Comparison of ENCODE assay signal across 20 cellular contexts in genomic region chr3:177676947-177677587, GRCh38.
DNase-seq lines count a peak whose midpoint lies in the region; ATAC-seq, FAIRE-seq and TF ChIP-seq lines count a peak whose summit lies in the region.
"Had no signal": no experiment of that assay in that cellular context is flagged by ENCODE, and none has a peak within 500 bp of the region (broad histone marks: within the 10 kb centered on the region; RNA-seq: fewer than 3 reads in every experiment).

No MANE protein-coding gene starts in this region.

- no peak for TF ChIP-seq EP300 in K562 (IDR thresholded peaks at IDR 0.05; ENCODE audit: low read length)

- BruUV-seq in K562 (replicated peaks; lab: Mats Ljungman, UMichigan): no TSS peak

- peaks cover 0 to 3% (median 0%) of the 10 kb centered on the region in 3 donors for H3K36me3 Mint-ChIP-seq in immature natural killer cell
- H3K36me3 Mint-ChIP-seq: activated naive CD8-positive, alpha-beta T cell had no signal

- POLR2A ChIA-PET in K562 (lab: Yijun Ruan, JAX): no interaction called here

- no peaks in the 10 kb centered on the region for H3K9me3 Mint-ChIP-seq in immature natural killer cell

- H3F3A ChIP-seq in smooth muscle cell (ENCODE audit: low read depth): peaks cover 8% of the 10 kb centered on the region

- no peaks in the 10 kb centered on the region for H3K27me3 ChIP-seq in K562 (ENCODE audit: control insufficient read depth in 2 of 2, insufficient read depth in 2 of 2, low read length in 2 of 2)
- no peaks in the 10 kb centered on the region for H3K27me3 ChIP-seq in smooth muscle cell (ENCODE audit: low read depth)
- H3K27me3 ChIP-seq in gastrocnemius medialis: no peaks in the 10 kb centered on the region
- H3K27me3 ChIP-seq: vagina had no signal

- no peaks in the 10 kb centered on the region for H4K20me1 ChIP-seq in K562 (replicated peaks; ENCODE audit: control insufficient read depth, insufficient read depth, low read length)
- no peaks in the 10 kb centered on the region for H4K20me1 ChIP-seq in smooth muscle cell (ENCODE audit: low read depth)

- in situ Hi-C loops in K562 (cut with MboI): no loop called here
- in situ Hi-C loops in gastrocnemius medialis (cut with MboI; ENCODE audit: low sequenced_read_pairs in 4 of 4): no loop called here

- no peak overlapping the region for H3K27ac Mint-ChIP-seq in immature natural killer cell
- H3K27ac Mint-ChIP-seq: activated naive CD8-positive, alpha-beta T cell; naive thymus-derived CD4-positive, alpha-beta T cell had no signal

- H3K4me3 Mint-ChIP-seq in immature natural killer cell: no peak overlapping the region
- H3K4me3 Mint-ChIP-seq: activated naive CD8-positive, alpha-beta T cell; naive thymus-derived CD4-positive, alpha-beta T cell had no signal

- no peak for FAIRE-seq in K562 (lab: Jason Lieb, UNC)
- FAIRE-seq: endothelial cell of umbilical vein had no signal

- H3K4me1 ChIP-seq in K562 (replicated peaks in 1 of 2; ENCODE audit: control insufficient read depth in 2 of 2, insufficient read depth in 2 of 2, low read length in 2 of 2): peaks cover 5 to 40% of the 10 kb centered on the region in 2 experiments; a peak in 4 of 5 replicates
- peaks cover 11% of the 10 kb centered on the region for H3K4me1 ChIP-seq in smooth muscle cell (ENCODE audit: low read depth)
- peaks cover 15 to 17% of the 10 kb centered on the region in 2 donors for H3K4me1 ChIP-seq in gastrocnemius medialis

- intact Hi-C loops in K562 (cut with micrococcal nuclease): no loop called here
- intact Hi-C loops in gastrocnemius medialis (cut with DNase I; ENCODE audit: low total_unique reads): no loop called here

- ATAC-seq in K562 (no peak), gastrocnemius medialis (no peak)
- ATAC-seq: left cardiac atrium; naive thymus-derived CD4-positive, alpha-beta T cell; Right ventricle myocardium inferior had no signal

- no peak overlapping the region for H3K4me2 ChIP-seq in K562 (ENCODE audit: insufficient read depth, low read length)
- H3K4me2 ChIP-seq in smooth muscle cell: no peak overlapping the region

- H3K9me3 ChIP-seq in K562 (replicated peaks; ENCODE audit: control insufficient read depth, insufficient read depth, low read depth, low read length) (no peaks in the 10 kb centered on the region), smooth muscle cell (replicated peaks; ENCODE audit: low read depth) (no peaks in the 10 kb centered on the region), gastrocnemius medialis (no peaks in the 10 kb centered on the region)
- H3K9me3 ChIP-seq: vagina had no signal

- no peak for TF ChIP-seq CTCF in K562 (IDR thresholded peaks at IDR 0.05 in 2 of 3, conservative IDR thresholded peaks at IDR 0.05 in 1 of 3; ENCODE audit: insufficient read depth in 2 of 3, low read depth in 1 of 3, low read length in 3 of 3)
- TF ChIP-seq CTCF in smooth muscle cell (IDR thresholded peaks at IDR 0.05; ENCODE audit: borderline replicate concordance, insufficient read depth, poor library complexity, severe bottlenecking): no peak
- TF ChIP-seq CTCF in gastrocnemius medialis (IDR thresholded peaks at IDR 0.05 in 4 of 5, conservative IDR thresholded peaks at IDR 0.05 in 1 of 5): no peak

- no peaks in the 10 kb centered on the region for H3K9me1 ChIP-seq in K562 (ENCODE audit: control insufficient read depth, insufficient read depth, low read length)

- no peak overlapping the region for H3K4me3 ChIP-seq in K562
- H3K4me3 ChIP-seq in smooth muscle cell: peak overlapping the region; percentile 12
- H3K4me3 ChIP-seq in gastrocnemius medialis: no peak overlapping the region
- H3K4me3 ChIP-seq: GM23248, vagina had no signal

- no peak for TF ChIP-seq POLR2A in K562 (conservative IDR thresholded peaks at IDR 0.05)
- no peak for TF ChIP-seq POLR2A in gastrocnemius medialis (IDR thresholded peaks at IDR 0.05)

- no peaks in the 10 kb centered on the region for H3K36me3 ChIP-seq in K562 (ENCODE audit: control insufficient read depth, insufficient read depth, low read length)
- no peaks in the 10 kb centered on the region for H3K36me3 ChIP-seq in smooth muscle cell (ENCODE audit: low read depth)
- no peaks in the 10 kb centered on the region for H3K36me3 ChIP-seq in gastrocnemius medialis
- H3K36me3 ChIP-seq: vagina had no signal

- peak; percentile 2 to 32 for DNase-seq in NCI-H2081 (lab: John Stamatoyannopoulos, UW)
- no peak for DNase-seq in NCI-H2081 treated with DMSO at 0.1 percent for 48 hours (lab: John Stamatoyannopoulos, UW)
- DNase-seq in K562 (ENCODE audit: extremely low read depth in 1 of 4, low spot score in 3 of 4): no peak
- peak; percentile 79 for DNase-seq in left kidney (ENCODE audit: low read depth, low spot score)
- DNase-seq in smooth muscle cell (lab: John Stamatoyannopoulos, UW; ENCODE audit: unreplicated experiment): no peak
- DNase-seq in immature natural killer cell: no peak
- no peak for DNase-seq in T1000 (lab: John Stamatoyannopoulos, UW)
- DNase-seq in gastrocnemius medialis: no peak
- DNase-seq: activated CD4-positive, alpha-beta T cell treated with anti-CD3 and anti-CD28 coated beads for 48 hours; activated T-cell treated with anti-CD3 and anti-CD28 coated beads, Interleukin-2, amount 50 U/mL, for 1 hour; GM23248; left cardiac atrium; NCI-H1694 treated with DMSO at 0.1 percent for 48 hours; stimulated activated naive CD4-positive, alpha-beta T cell treated with Interleukin-2 at 50 U/mL for 16 hours; T-helper 9 cell had no signal

- CTCF ChIA-PET in K562 (lab: Yijun Ruan, JAX; ENCODE audit: low intra/inter-chr PET ratio): no interaction called here

- peaks cover 0 to 2% (median 0%) of the 10 kb centered on the region in 3 donors for H3K27me3 Mint-ChIP-seq in immature natural killer cell (ENCODE audit: low read depth in 3 of 3)
- H3K27me3 Mint-ChIP-seq: activated naive CD8-positive, alpha-beta T cell; naive thymus-derived CD4-positive, alpha-beta T cell had no signal

- 42% methylated on average over 6 of the region's 6 CpGs for WGBS in K562 (ENCODE audit: insufficient coverage, low coverage, missing lambda C conversion rate)
- 91% methylated on average over 6 of the region's 6 CpGs for WGBS in smooth muscle cell (ENCODE audit: low lambda C conversion rate)

- no peak for TF ChIP-seq RAD21 in K562 (CRISPR knock-in tag; conservative IDR thresholded peaks at IDR 0.05 in 1 of 2, IDR thresholded peaks at IDR 0.05 in 1 of 2)

- no peak overlapping the region for H2AFZ ChIP-seq in K562 (ENCODE audit: low read depth, low read length)
- H2AFZ ChIP-seq in smooth muscle cell (ENCODE audit: low read depth): no peak overlapping the region
- H2AFZ ChIP-seq: GM23248 had no signal

- H3K79me2 ChIP-seq in K562 (ENCODE audit: control insufficient read depth, insufficient read depth, low read length): no peaks in the 10 kb centered on the region
- H3K79me2 ChIP-seq in smooth muscle cell (ENCODE audit: low read depth): no peaks in the 10 kb centered on the region

- no peak overlapping the region for H3K27ac ChIP-seq in K562 (ENCODE audit: extremely low read depth, low read depth, low read length)
- H3K27ac ChIP-seq in smooth muscle cell (ENCODE audit: low read depth): no peak overlapping the region
- H3K27ac ChIP-seq in gastrocnemius medialis: no peak overlapping the region
- H3K27ac ChIP-seq: GM23248, vagina had no signal

- peaks cover 35 to 37% of the 10 kb centered on the region in 2 donors for H3K4me1 Mint-ChIP-seq in immature natural killer cell

- H3K9ac ChIP-seq in K562 (ENCODE audit: insufficient read depth in 1 of 2, low read depth in 2 of 2, low read length in 2 of 2): no peak overlapping the region
- no peak overlapping the region for H3K9ac ChIP-seq in smooth muscle cell (ENCODE audit: low read depth)
- H3K9ac ChIP-seq: GM23248 had no signal

TF ChIP-seq in K562, 482 proteins besides CTCF, POLR2A, EP300 and RAD21:
- 0 out of 2 replicates have a peak, but pooled peaks have one; percentile 8 for TF ChIP-seq RFX1 (IDR thresholded peaks at IDR 0.05)
- TF ChIP-seq PHTF2 (CRISPR knock-in tag; IDR thresholded peaks at IDR 0.05): no peak

Comparison
In these comparisons a context has a peak if more than half of its experiments do, and no peak if none do; other contexts are left out.
1. DNase-seq: peak in NCI-H2081 (2 of 2) and left kidney (single experiment); none in NCI-H2081 treated with DMSO at 0.1 percent for 48 hours (single experiment), K562 (0 of 4), smooth muscle cell (single experiment), immature natural killer cell (0 of 3), T1000 (single experiment) and gastrocnemius medialis (0 of 2).